Comparison of ENCODE assay signal across 8 cellular contexts in the genomic region with DNA sequence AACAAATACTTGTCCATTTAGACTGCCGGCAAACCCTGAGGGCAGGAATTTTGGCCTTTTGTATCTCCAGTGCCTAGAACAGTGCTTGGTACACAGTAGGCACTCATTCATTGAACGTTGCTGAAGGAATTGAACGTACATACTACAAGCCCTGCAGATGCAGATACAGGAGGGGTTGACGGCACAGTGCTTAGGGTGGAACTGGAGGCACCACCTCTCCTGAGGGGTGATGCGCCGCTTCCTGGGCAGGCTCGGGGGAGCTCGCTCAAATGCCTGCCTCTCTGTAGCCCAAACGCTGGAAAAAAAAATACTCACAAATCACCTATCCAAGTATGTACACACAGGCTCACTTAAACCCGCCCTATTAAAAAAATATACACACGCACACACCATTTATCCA. TPM values are rescaled to one million over a fixed set of nuclear protein-coding genes. Genes with fewer than 3 reads are reported as not detected.
A peak's percentile ranks its signal among the peaks of the same experiment; 100 is the strongest.
DNase-seq lines count a peak whose midpoint lies in the region; ATAC-seq, FAIRE-seq and TF ChIP-seq lines count a peak whose summit lies in the region.

No MANE protein-coding gene starts in this region.

- no peak overlapping the region for H2AFZ ChIP-seq in HepG2 (ENCODE audit: low read length)

- no peak for FAIRE-seq in HepG2 (lab: Jason Lieb, UNC)

- peak in 1 of 2 donors; percentile 24 for ATAC-seq in CD4-positive, CD25-positive, alpha-beta regulatory T cell (ENCODE audit: low read depth in 2 of 2)
- peak; percentile 57 for ATAC-seq in GM19324 (IDR thresholded peaks at IDR 0.05; ENCODE audit: low FRiP score, unreplicated experiment)
- ATAC-seq in HG03342 (IDR thresholded peaks at IDR 0.05; ENCODE audit: unreplicated experiment) = peak; percentile 31
- no peak for ATAC-seq in HepG2

- H3K27me3 Mint-ChIP-seq in CD4-positive, CD25-positive, alpha-beta regulatory T cell = no peaks in the 10 kb centered on the region
- H3K27me3 Mint-ChIP-seq in chondrocyte (ENCODE audit: low read depth) = no peaks in the 10 kb centered on the region

- peak in 1 of 3 donors; percentile 63 for DNase-seq in CD4-positive, CD25-positive, alpha-beta regulatory T cell
- DNase-seq in chondrocyte (ENCODE audit: low spot score) = no peak
- DNase-seq in HepG2 (ENCODE audit: low spot score) = no peak
- peak; percentile 29 for DNase-seq in testis
- no peak for DNase-seq in effector CD8-positive, alpha-beta T cell (lab: John Stamatoyannopoulos, UW)

- TSS peak; percentile 77 for BruUV-seq in HepG2 (replicated peaks; lab: Mats Ljungman, UMichigan)

- H4K20me1 ChIP-seq in HepG2 (ENCODE audit: insufficient read depth, low read length) = no peaks in the 10 kb centered on the region

- H3K79me2 ChIP-seq in HepG2 (ENCODE audit: insufficient read depth, low read length) = peaks cover 32% of the 10 kb centered on the region

- CTCF ChIA-PET in HepG2 (lab: Yijun Ruan, JAX; ENCODE audit: low intra/inter-chr PET ratio, low total read pairs) = no interaction called here

- H3K36me3 ChIP-seq in CD4-positive, CD25-positive, alpha-beta regulatory T cell (ENCODE audit: control insufficient read depth, insufficient read depth, low read length) = peaks cover 5% of the 10 kb centered on the region
- H3K36me3 ChIP-seq in HepG2 (replicated peaks in 1 of 2; ENCODE audit: control insufficient read depth in 1 of 2, insufficient read depth in 2 of 2, low read length in 2 of 2) (no peaks in the 10 kb centered on the region; a peak in 3 of 5 replicates), testis (ENCODE audit: low read depth, missing control alignments) (no peaks in the 10 kb centered on the region)

- no peaks in the 10 kb centered on the region for H3K27me3 ChIP-seq in CD4-positive, CD25-positive, alpha-beta regulatory T cell (ENCODE audit: control insufficient read depth, insufficient read depth, low read length)
- H3K27me3 ChIP-seq in HepG2 (ENCODE audit: control insufficient read depth in 1 of 2, insufficient read depth in 2 of 2, low read length in 2 of 2) = no peaks in the 10 kb centered on the region; a peak in 1 of 5 replicates
- no peaks in the 10 kb centered on the region for H3K27me3 ChIP-seq in testis

- TF ChIP-seq POLR2A in Raji (IDR thresholded peaks at IDR 0.05; ENCODE audit: insufficient read depth, low read depth, low read length) (peak; percentile 26; the same call in 1 of the 2 replicates), HepG2 (IDR thresholded peaks at IDR 0.05; ENCODE audit: insufficient read depth in 1 of 2, low read depth in 2 of 2, low read length in 2 of 2) (no peak), testis (IDR thresholded peaks at IDR 0.05) (no peak)

- TF ChIP-seq EP300 in HepG2 (IDR thresholded peaks at IDR 0.05; ENCODE audit: low read depth in 2 of 2, low read length in 2 of 2) (no peak), HepG2 (CRISPR knock-in tag; IDR thresholded peaks at IDR 0.05; ENCODE audit: borderline replicate concordance) (no peak)

- WGBS in HepG2 (ENCODE audit: low lambda C conversion rate) = 58% methylated on average over 6 of the region's 11 CpGs
- WGBS in testis, 2 donors = 10 to 27% methylated on average over 11 of the region's 11 CpGs

- POLR2A ChIA-PET in HepG2 (lab: Yijun Ruan, JAX) = interaction anchor here (1.0 to 1.7 kb wide), 3 partner anchors 8 to 540 kb away, joined by 3 to 7 read pairs (median 4); a partner anchor contains a TSS

- peak overlapping the region; percentile 96 for H3K4me2 ChIP-seq in HepG2 (ENCODE audit: low read depth, low read length)

- H3K9ac ChIP-seq in HepG2 (ENCODE audit: insufficient read depth, low read depth, low read length) = peak overlapping the region; percentile 95

- peak overlapping the region; percentile 85 for H3K27ac ChIP-seq in CD4-positive, CD25-positive, alpha-beta regulatory T cell (ENCODE audit: insufficient read depth, low read length, poor library complexity, severe bottlenecking)
- H3K27ac ChIP-seq in HepG2 (ENCODE audit: extremely low read length, insufficient read depth, low read length) (peak overlapping the region; percentile 89), testis (peak overlapping the region in 1 of 2 donors; percentile 94)

- H3K4me3 Mint-ChIP-seq in CD4-positive, CD25-positive, alpha-beta regulatory T cell = peak overlapping the region; percentile 96 to 98 (median 96)
- peak overlapping the region; percentile 82 for H3K4me3 Mint-ChIP-seq in chondrocyte (ENCODE audit: unreplicated experiment)

- TF ChIP-seq RAD21 in HepG2 (CRISPR knock-in tag; IDR thresholded peaks at IDR 0.05) = no peak

- TF ChIP-seq CTCF in chondrocyte (IDR thresholded peaks at IDR 0.05) = no peak
- no peak for TF ChIP-seq CTCF in HepG2 (CRISPR knock-in tag; IDR thresholded peaks at IDR 0.05)
- TF ChIP-seq CTCF in testis (IDR thresholded peaks at IDR 0.05) = no peak

- H3K4me3 ChIP-seq in CD4-positive, CD25-positive, alpha-beta regulatory T cell (ENCODE audit: low read depth, low read length) = peak overlapping the region; percentile 98
- peak overlapping the region; percentile 89 to 98 (median 98) for H3K4me3 ChIP-seq in HepG2 (replicated peaks in 1 of 3; ENCODE audit: insufficient read depth in 1 of 3, low read depth in 2 of 3, low read length in 3 of 3)
- H3K4me3 ChIP-seq in testis = peak overlapping the region; percentile 94 to 98

- H3K9me3 Mint-ChIP-seq in CD4-positive, CD25-positive, alpha-beta regulatory T cell = peaks cover 0 to 2% (median 0%) of the 10 kb centered on the region in 7 donors
- H3K9me3 Mint-ChIP-seq in chondrocyte (ENCODE audit: low read depth) = no peaks in the 10 kb centered on the region

- intact Hi-C loops in HepG2 (cut with micrococcal nuclease; ENCODE audit: unreplicated experiment) = no loop called here
- intact Hi-C loops in testis (cut with DNase I; ENCODE audit: low total_unique reads) = no loop called here

- H3K27ac Mint-ChIP-seq in CD4-positive, CD25-positive, alpha-beta regulatory T cell = peak overlapping the region in 2 of 3 donors; percentile 92 to 96
- H3K27ac Mint-ChIP-seq in chondrocyte (ENCODE audit: unreplicated experiment) = peak overlapping the region; percentile 45

- in situ Hi-C loops in HepG2 (cut with HindIII; ENCODE audit: extremely low pct_ligation_motif_present, low pct_unique_long_range_greater_than_20kb) = no loop called here

- peaks cover 10% of the 10 kb centered on the region for H3K36me3 Mint-ChIP-seq in CD4-positive, CD25-positive, alpha-beta regulatory T cell
- H3K36me3 Mint-ChIP-seq in chondrocyte (ENCODE audit: low read depth) = peaks cover 3% of the 10 kb centered on the region

- H3K4me1 Mint-ChIP-seq in CD4-positive, CD25-positive, alpha-beta regulatory T cell = peaks cover 40 to 62% (median 52%) of the 10 kb centered on the region in 4 donors
- peaks cover 25% of the 10 kb centered on the region for H3K4me1 Mint-ChIP-seq in chondrocyte (ENCODE audit: low read depth)

- peaks cover 19% of the 10 kb centered on the region for H3K4me1 ChIP-seq in CD4-positive, CD25-positive, alpha-beta regulatory T cell (ENCODE audit: control insufficient read depth, insufficient read depth, low read length, poor library complexity, severe bottlenecking)
- H3K4me1 ChIP-seq in HepG2 (ENCODE audit: insufficient read depth, low read length) (peaks cover 38% of the 10 kb centered on the region), testis (peaks cover 12% of the 10 kb centered on the region)

- H3K9me3 ChIP-seq in CD4-positive, CD25-positive, alpha-beta regulatory T cell (ENCODE audit: control insufficient read depth in 2 of 2, low read length in 2 of 2) = no peaks in the 10 kb centered on the region
- H3K9me3 ChIP-seq in HepG2 (ENCODE audit: low read length) (no peaks in the 10 kb centered on the region), testis (no peaks in the 10 kb centered on the region)

RNA-seq across cellular contexts. Expression of a gene that starts 0.6 kb away (rescaled TPM):
- 32.7 TPM for total RNA-seq in CD4-positive, CD25-positive, alpha-beta regulatory T cell
- 10 to 100 TPM; 42.0 to 58.6 (median 49.2) TPM for polyA plus RNA-seq in CD4-positive, CD25-positive, alpha-beta regulatory T cell
- 18.0 to 23.0 TPM (median 18.6 TPM) in 3 replicates for total RNA-seq in chondrocyte
- total RNA-seq in HepG2 (2016; rRNA removed; fragmentation: Illumina TruSeq; extraction: Trizol) = 39.3 and 45.9 TPM in 2 replicates
- 12.7 and 14.8 TPM in 2 replicates for total RNA-seq in HepG2 (2016; cell fraction: cytosol; rRNA removed; fragmentation: Illumina TruSeq; extraction: Trizol; ENCODE audit: low read depth)
- 36.8 and 51.4 TPM in 2 replicates for total RNA-seq in HepG2 (2016; cell fraction: insoluble cytoplasmic fraction; rRNA removed; fragmentation: Illumina TruSeq; extraction: Trizol)
- 10.3 and 11.3 TPM in 2 replicates for total RNA-seq in HepG2 (2016; cell fraction: membrane; rRNA removed; fragmentation: Illumina TruSeq; extraction: Trizol)
- 49.1 and 53.3 TPM in 2 replicates for total RNA-seq in HepG2 (2016; cell fraction: nucleus; rRNA removed; fragmentation: Illumina TruSeq; extraction: Trizol)
- 11.8 and 16.9 TPM in 2 replicates for polyA plus RNA-seq in HepG2 (2011; rRNA removed)
- polyA plus RNA-seq in HepG2 (2011; cell fraction: cytosol; rRNA removed) = 6.1 and 10.1 TPM in 2 replicates
- 12.2 and 13.1 TPM in 2 replicates for polyA plus RNA-seq in HepG2 (2011; cell fraction: nucleus; rRNA removed)
- polyA plus RNA-seq in HepG2 (2012) = 15.3 and 17.3 TPM in 2 replicates
- polyA plus RNA-seq in HepG2 (2016; cell fraction: cytosol; fragmentation: Illumina TruSeq; extraction: Trizol; ENCODE audit: low read depth) = 3.1 and 3.4 TPM in 2 replicates
- polyA plus RNA-seq in HepG2 (2016; cell fraction: insoluble cytoplasmic fraction; fragmentation: Illumina TruSeq; extraction: Trizol; ENCODE audit: low read depth) = 42.0 and 46.1 TPM in 2 replicates
- 6.0 and 6.7 TPM in 2 replicates for polyA plus RNA-seq in HepG2 (2016; cell fraction: membrane; fragmentation: Illumina TruSeq; extraction: Trizol; ENCODE audit: low read depth)
- 26.7 and 29.7 TPM in 2 replicates for polyA plus RNA-seq in HepG2 (2016; cell fraction: nucleus; fragmentation: Illumina TruSeq; extraction: Trizol; ENCODE audit: insufficient read depth, low read depth)
- 5.3 and 6.5 TPM in 2 replicates for polyA minus RNA-seq in HepG2 (2011; rRNA and poly(A)+ RNA removed; ENCODE audit: low replicate concordance)
- polyA minus RNA-seq in HepG2 (2011; cell fraction: cytosol; rRNA and poly(A)+ RNA removed) = 9.5 and 10.4 TPM in 2 replicates
- 73.5 and 78.9 TPM in 2 replicates for polyA minus RNA-seq in HepG2 (2011; cell fraction: nucleus; rRNA and poly(A)+ RNA removed)
- total RNA-seq in testis = 10 to 100 TPM; 29.7 to 36.1 TPM
- 16.6 TPM for polyA plus RNA-seq in testis (ENCODE audit: insufficient read depth, low read depth, low replicate concordance)

RNA-seq across cellular contexts. Expression of a gene that starts 52.0 kb away (rescaled TPM):
- not detected for total RNA-seq in CD4-positive, CD25-positive, alpha-beta regulatory T cell
- polyA plus RNA-seq in CD4-positive, CD25-positive, alpha-beta regulatory T cell = not detected
- total RNA-seq in chondrocyte (not detected in 3 replicates), HepG2 (2016; rRNA removed; fragmentation: Illumina TruSeq; extraction: Trizol) (not detected in 2 replicates), testis (not detected)
- not detected in 2 replicates for total RNA-seq in HepG2 (2016; cell fraction: cytosol; rRNA removed; fragmentation: Illumina TruSeq; extraction: Trizol; ENCODE audit: low read depth)
- total RNA-seq in HepG2 (2016; cell fraction: insoluble cytoplasmic fraction; rRNA removed; fragmentation: Illumina TruSeq; extraction: Trizol) = not detected in 2 replicates
- total RNA-seq in HepG2 (2016; cell fraction: membrane; rRNA removed; fragmentation: Illumina TruSeq; extraction: Trizol) = not detected in 2 replicates
- not detected in 2 replicates for total RNA-seq in HepG2 (2016; cell fraction: nucleus; rRNA removed; fragmentation: Illumina TruSeq; extraction: Trizol)
- polyA plus RNA-seq in HepG2 (2011; rRNA removed) (not detected in 2 replicates), testis (ENCODE audit: insufficient read depth, low read depth, low replicate concordance) (0.21 TPM)
- polyA plus RNA-seq in HepG2 (2011; cell fraction: cytosol; rRNA removed) = not detected in 2 replicates
- not detected in 2 replicates for polyA plus RNA-seq in HepG2 (2011; cell fraction: nucleus; rRNA removed)
- polyA plus RNA-seq in HepG2 (2012) = not detected in 2 replicates
- polyA plus RNA-seq in HepG2 (2016; cell fraction: cytosol; fragmentation: Illumina TruSeq; extraction: Trizol; ENCODE audit: low read depth) = not detected in 2 replicates
- polyA plus RNA-seq in HepG2 (2016; cell fraction: insoluble cytoplasmic fraction; fragmentation: Illumina TruSeq; extraction: Trizol; ENCODE audit: low read depth) = not detected in 2 replicates
- polyA plus RNA-seq in HepG2 (2016; cell fraction: membrane; fragmentation: Illumina TruSeq; extraction: Trizol; ENCODE audit: low read depth) = not detected in 2 replicates
- polyA plus RNA-seq in HepG2 (2016; cell fraction: nucleus; fragmentation: Illumina TruSeq; extraction: Trizol; ENCODE audit: insufficient read depth, low read depth) = not detected in 2 replicates
- polyA minus RNA-seq in HepG2 (2011; rRNA and poly(A)+ RNA removed; ENCODE audit: low replicate concordance) = 0.82 TPM in 1 of 2 replicates, not detected in the other
- not detected in 2 replicates for polyA minus RNA-seq in HepG2 (2011; cell fraction: cytosol; rRNA and poly(A)+ RNA removed)
- polyA minus RNA-seq in HepG2 (2011; cell fraction: nucleus; rRNA and poly(A)+ RNA removed) = not detected in 2 replicates
